Comparison of ENCODE assay signal across 18 cellular contexts in the genomic region with DNA sequence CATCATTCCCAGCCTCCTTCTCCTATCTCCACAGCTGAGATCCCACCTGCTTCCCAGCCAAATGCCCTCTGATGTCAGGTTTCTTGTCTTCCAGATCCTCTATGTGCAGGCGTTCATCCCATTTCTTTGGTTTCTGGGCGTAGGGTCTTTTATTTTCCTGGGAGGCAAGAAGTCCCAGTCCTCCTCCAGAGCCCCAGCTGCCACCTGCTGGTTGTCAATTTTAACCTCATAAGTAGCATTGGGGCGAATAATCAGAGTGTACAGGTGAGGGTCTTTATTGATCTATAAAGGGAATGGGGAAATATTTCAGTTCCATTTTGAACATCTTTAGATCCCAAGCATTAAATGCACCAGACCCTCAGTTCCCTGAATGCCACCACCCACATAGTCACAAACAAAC. TPM values are rescaled to one million over a fixed set of nuclear protein-coding genes. Genes with fewer than 3 reads are reported as not detected.
DNase-seq lines count a peak whose midpoint lies in the region; ATAC-seq and TF ChIP-seq lines count a peak whose summit lies in the region.
"Had no signal": no experiment of that assay in that cellular context is flagged by ENCODE, and none has a peak within 500 bp of the region (broad histone marks: within the 10 kb centered on the region; RNA-seq: fewer than 3 reads in every experiment).

No MANE protein-coding gene starts in this region.

- H3K36me3 ChIP-seq in DND-41 (ENCODE audit: insufficient read depth, low read length) (no peaks in the 10 kb centered on the region), GM23338 (ENCODE audit: insufficient read depth) (no peaks in the 10 kb centered on the region), PC-9 (ENCODE audit: low read depth) (no peaks in the 10 kb centered on the region)
- H3K36me3 ChIP-seq: HAP-1 had no signal

- H3K4me3 ChIP-seq in DND-41 (ENCODE audit: low read depth in 1 of 2, low read length in 2 of 2) (no peak overlapping the region), GM23338 (no peak overlapping the region), PC-9 (no peak overlapping the region), fibroblast of the aortic adventitia (ENCODE audit: low read depth, low read length) (no peak overlapping the region)
- H3K4me3 ChIP-seq: HAP-1 had no signal

- peaks cover 2% of the 10 kb centered on the region for H3K27me3 Mint-ChIP-seq in GM23338 (ENCODE audit: insufficient read depth, low read depth, poor library complexity)
- no peaks in the 10 kb centered on the region for H3K27me3 Mint-ChIP-seq in activated naive CD4-positive, alpha-beta T cell treated with anti-CD3 and anti-CD28 coated beads for 36 hours (ENCODE audit: low read depth)
- no peaks in the 10 kb centered on the region for H3K27me3 Mint-ChIP-seq in activated CD4-positive, alpha-beta memory T cell treated with anti-CD3 and anti-CD28 coated beads for 36 hours
- H3K27me3 Mint-ChIP-seq: CD4-positive, alpha-beta T cell had no signal

- no peak overlapping the region for H3K9ac ChIP-seq in DND-41 (ENCODE audit: low read depth, low read length)

- no peak for ATAC-seq in DND-41 (ENCODE audit: insufficient read depth, low read depth)
- ATAC-seq in GM23338, result no peak

- no peak overlapping the region for H3K27ac ChIP-seq in DND-41 (ENCODE audit: low read length)
- H3K27ac ChIP-seq in GM23338 (ENCODE audit: low read depth), result no peak overlapping the region
- H3K27ac ChIP-seq in PC-9, result peak overlapping the region; percentile 97

- CTCF ChIA-PET in PC-9 (lab: Charles Lee), result interaction anchor here (0.6 kb wide), 1 partner anchor 523 kb away, joined by 3 read pairs; no protein-coding TSS in a partner anchor
- CTCF ChIA-PET in activated naive CD4-positive, alpha-beta T cell treated with anti-CD3 and anti-CD28 coated beads for 36 hours (lab: Charles Lee), result interaction anchor here (0.5 to 0.6 kb wide), 2 partner anchors 14 to 201 kb away, joined by 3 read pairs; no protein-coding TSS in a partner anchor
- CTCF ChIA-PET in activated CD4-positive, alpha-beta memory T cell treated with anti-CD3 and anti-CD28 coated beads for 36 hours (lab: Charles Lee), result no interaction called here

- no peak overlapping the region for H3K27ac Mint-ChIP-seq in GM23338
- H3K27ac Mint-ChIP-seq in activated naive CD4-positive, alpha-beta T cell treated with anti-CD3 and anti-CD28 coated beads for 36 hours, result no peak overlapping the region
- no peak overlapping the region for H3K27ac Mint-ChIP-seq in activated CD4-positive, alpha-beta memory T cell treated with anti-CD3 and anti-CD28 coated beads for 36 hours
- H3K27ac Mint-ChIP-seq: CD4-positive, alpha-beta T cell had no signal

- no peaks in the 10 kb centered on the region for H3K9me2 ChIP-seq in GM23338 (ENCODE audit: insufficient read depth)
- H3K9me2 ChIP-seq in PC-9 (ENCODE audit: insufficient read depth), result no peaks in the 10 kb centered on the region; the same call in 1 of the 2 replicates

- H3K79me2 ChIP-seq in DND-41 (ENCODE audit: insufficient read depth, low read length) (no peaks in the 10 kb centered on the region), GM23338 (replicated peaks; ENCODE audit: insufficient read depth) (no peaks in the 10 kb centered on the region), PC-9 (ENCODE audit: low read depth) (peaks cover 10% of the 10 kb centered on the region)

- intact Hi-C loops in PC-9 (cut with micrococcal nuclease; ENCODE audit: unreplicated experiment), result loop anchor here (2.0 to 5.0 kb wide), 2 partner anchors 47 to 311 kb away; a partner anchor contains a TSS
- intact Hi-C loops in activated naive CD4-positive, alpha-beta T cell treated with anti-CD3 and anti-CD28 coated beads for 36 hours (cut with micrococcal nuclease), result no loop called here
- intact Hi-C loops in activated CD4-positive, alpha-beta memory T cell treated with anti-CD3 and anti-CD28 coated beads for 36 hours (cut with micrococcal nuclease), result no loop called here

- H4K20me1 ChIP-seq in DND-41 (ENCODE audit: insufficient read depth, low read length), result no peaks in the 10 kb centered on the region
- no peaks in the 10 kb centered on the region for H4K20me1 ChIP-seq in GM23338 (replicated peaks; ENCODE audit: insufficient read depth)
- H4K20me1 ChIP-seq in PC-9 (ENCODE audit: insufficient read depth), result no peaks in the 10 kb centered on the region

- no peak overlapping the region for H3K4me2 ChIP-seq in DND-41 (ENCODE audit: insufficient read depth, low read length)
- H3K4me2 ChIP-seq in GM23338, result no peak overlapping the region
- peak overlapping the region; percentile 74; the same call in 1 of the 2 replicates for H3K4me2 ChIP-seq in PC-9

- H3F3A ChIP-seq in GM23338 (replicated peaks; ENCODE audit: low read depth) (no peaks in the 10 kb centered on the region), PC-9 (ENCODE audit: insufficient read depth, low read depth) (peaks cover 53% of the 10 kb centered on the region)

- H3K27me3 ChIP-seq in DND-41 (ENCODE audit: insufficient read depth, low read length, poor library complexity), result no peaks in the 10 kb centered on the region
- H3K27me3 ChIP-seq in GM23338 (ENCODE audit: insufficient read depth), result no peaks in the 10 kb centered on the region
- no peaks in the 10 kb centered on the region for H3K27me3 ChIP-seq in PC-9 (ENCODE audit: insufficient read depth, low read depth)

- H3K4me1 ChIP-seq in DND-41 (ENCODE audit: insufficient read depth, low read length) (peaks cover 20% of the 10 kb centered on the region), GM23338 (ENCODE audit: insufficient read depth) (peaks cover 13% of the 10 kb centered on the region), PC-9 (replicated peaks; ENCODE audit: insufficient read depth) (peaks cover 86% of the 10 kb centered on the region)

- peak; percentile 10 for TF ChIP-seq CTCF in DND-41 (IDR thresholded peaks at IDR 0.05; ENCODE audit: borderline replicate concordance, extremely low read depth, low read length, poor library complexity, severe bottlenecking)
- peak; percentile 9 to 44; a peak in 2 of 4 replicates for TF ChIP-seq CTCF in GM23338 (conservative IDR thresholded peaks at IDR 0.05; ENCODE audit: low read depth in 2 of 2)
- no peak; the same call in 1 of the 2 replicates for TF ChIP-seq CTCF in PC-9 (conservative IDR thresholded peaks at IDR 0.05)
- peak; percentile 10 for TF ChIP-seq CTCF in fibroblast of the aortic adventitia (IDR thresholded peaks at IDR 0.05; ENCODE audit: insufficient read depth, low read length)

- H3K9me3 ChIP-seq in DND-41 (ENCODE audit: insufficient read depth, low read length, severe bottlenecking) (no peaks in the 10 kb centered on the region), PC-9 (ENCODE audit: insufficient read depth, low read depth) (no peaks in the 10 kb centered on the region)
- H3K9me3 ChIP-seq: HAP-1 had no signal

- no peaks in the 10 kb centered on the region for H3K9me3 Mint-ChIP-seq in GM23338
- H3K9me3 Mint-ChIP-seq in activated naive CD4-positive, alpha-beta T cell treated with anti-CD3 and anti-CD28 coated beads for 36 hours, result no peaks in the 10 kb centered on the region
- H3K9me3 Mint-ChIP-seq in activated CD4-positive, alpha-beta memory T cell treated with anti-CD3 and anti-CD28 coated beads for 36 hours, result no peaks in the 10 kb centered on the region
- H3K9me3 Mint-ChIP-seq: CD4-positive, alpha-beta T cell had no signal

- POLR2A ChIA-PET in PC-9 (lab: Charles Lee; ENCODE audit: unreplicated experiment), result no interaction called here
- POLR2A ChIA-PET in activated CD4-positive, alpha-beta memory T cell treated with anti-CD3 and anti-CD28 coated beads for 36 hours (lab: Charles Lee), result no interaction called here

- no peaks in the 10 kb centered on the region for H3K36me3 Mint-ChIP-seq in GM23338 (ENCODE audit: low read depth)
- no peaks in the 10 kb centered on the region for H3K36me3 Mint-ChIP-seq in activated naive CD4-positive, alpha-beta T cell treated with anti-CD3 and anti-CD28 coated beads for 36 hours (ENCODE audit: low read depth)
- H3K36me3 Mint-ChIP-seq in activated CD4-positive, alpha-beta memory T cell treated with anti-CD3 and anti-CD28 coated beads for 36 hours, result no peaks in the 10 kb centered on the region

- H3K4me1 Mint-ChIP-seq in GM23338, result peaks cover 17% of the 10 kb centered on the region
- peaks cover 40% of the 10 kb centered on the region for H3K4me1 Mint-ChIP-seq in activated naive CD4-positive, alpha-beta T cell treated with anti-CD3 and anti-CD28 coated beads for 36 hours (ENCODE audit: low read depth)
- peaks cover 30% of the 10 kb centered on the region for H3K4me1 Mint-ChIP-seq in activated CD4-positive, alpha-beta memory T cell treated with anti-CD3 and anti-CD28 coated beads for 36 hours (ENCODE audit: low read depth)

- H3K4me3 Mint-ChIP-seq in GM23338, result no peak overlapping the region
- H3K4me3 Mint-ChIP-seq in activated naive CD4-positive, alpha-beta T cell treated with anti-CD3 and anti-CD28 coated beads for 36 hours, result no peak overlapping the region
- H3K4me3 Mint-ChIP-seq in activated CD4-positive, alpha-beta memory T cell treated with anti-CD3 and anti-CD28 coated beads for 36 hours, result no peak overlapping the region
- H3K4me3 Mint-ChIP-seq: CD4-positive, alpha-beta T cell had no signal

- BruUV-seq in PC-9 (replicated peaks; lab: Mats Ljungman, UMichigan), result no TSS peak

- H2AFZ ChIP-seq in DND-41 (ENCODE audit: low read depth, low read length) (no peak overlapping the region), GM23338 (no peak overlapping the region), PC-9 (no peak overlapping the region)

- no peak for DNase-seq in DND-41
- DNase-seq in GM23338 (ENCODE audit: low spot score), result no peak
- no peak for DNase-seq in PC-9
- DNase-seq in fibroblast of the aortic adventitia (ENCODE audit: low read depth), result no peak
- DNase-seq in activated naive CD4-positive, alpha-beta T cell treated with anti-CD3 and anti-CD28 coated beads for 36 hours, result no peak
- DNase-seq in activated CD4-positive, alpha-beta memory T cell treated with anti-CD3 and anti-CD28 coated beads for 36 hours, result no peak
- no peak for DNase-seq in iPS-NIHi7 (ENCODE audit: extremely low spot score)
- DNase-seq: Calu3; CD4-positive, alpha-beta T cell; DMS79 treated with DMSO at 0.1 percent for 48 hours; IMR-90; MV-4-11; NCI-H1417 treated with DMSO at 0.1 percent for 48 hours; NCI-H2029 treated with DMSO at 0.1 percent for 48 hours; NCI-H2227 treated with DMSO at 0.1 percent for 48 hours; NCI-H526; SIG-M5 had no signal

RNA-seq across cellular contexts. Expression of a gene that starts 47.2 kb away (rescaled TPM):
- total RNA-seq in GM23338 (2014; rRNA removed; shearing (Covaris generic)), result 76.5 and 86.1 TPM in 2 replicates
- polyA plus RNA-seq in GM23338 (2016; fragmentation: Nextera tagmentation; extraction: Ambion mirVana), result 24.9 and 31.0 TPM in 2 replicates
- total RNA-seq in PC-9 (2021), result 60.1 and 61.0 TPM in 2 replicates
- total RNA-seq in fibroblast of the aortic adventitia (ENCODE audit: low replicate concordance), result 71.1 and 108 TPM in 2 replicates
- 10 to 100 TPM; 56.0 to 57.0 TPM for total RNA-seq in activated naive CD4-positive, alpha-beta T cell treated with anti-CD3 and anti-CD28 coated beads for 36 hours
- 10 to 100 TPM; 69.5 to 69.6 TPM for total RNA-seq in activated CD4-positive, alpha-beta memory T cell treated with anti-CD3 and anti-CD28 coated beads for 36 hours

RNA-seq across cellular contexts. Expression of a gene that starts 50.6 kb away (rescaled TPM):
- 74.9 and 82.7 TPM in 2 replicates for total RNA-seq in GM23338 (2014; rRNA removed; shearing (Covaris generic))
- polyA plus RNA-seq in GM23338 (2016; fragmentation: Nextera tagmentation; extraction: Ambion mirVana), result 102 and 103 TPM in 2 replicates
- total RNA-seq in PC-9 (2021) (149 and 188 TPM in 2 replicates), fibroblast of the aortic adventitia (ENCODE audit: low replicate concordance) (24.2 and 52.7 TPM in 2 replicates)
- total RNA-seq in activated naive CD4-positive, alpha-beta T cell treated with anti-CD3 and anti-CD28 coated beads for 36 hours, result 10 to 100 TPM; 38.2 to 40.7 TPM
- total RNA-seq in activated CD4-positive, alpha-beta memory T cell treated with anti-CD3 and anti-CD28 coated beads for 36 hours, result 10 to 100 TPM; 46.1 to 48.6 TPM
